15 cellular contexts compared by ENCODE assay signal in the genomic region with DNA sequence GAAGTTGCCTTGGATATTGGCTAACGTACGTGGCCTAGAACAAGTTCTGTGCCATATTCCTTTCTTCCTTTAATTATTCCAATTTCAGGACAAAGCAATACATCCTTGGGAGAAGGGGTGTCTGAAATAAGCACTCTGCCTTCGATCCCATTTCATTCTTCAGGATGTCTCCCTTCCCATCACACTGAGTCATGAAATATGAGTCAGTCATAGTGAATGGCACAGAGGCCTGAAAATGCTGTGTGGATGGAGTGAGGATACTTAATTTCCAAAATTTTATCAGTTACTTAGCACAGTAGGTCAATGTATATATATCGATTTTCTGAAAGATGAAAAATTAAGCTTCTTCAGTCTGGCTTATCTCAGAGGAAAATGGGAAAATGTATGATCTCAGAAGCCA. TPM values are rescaled to one million over a fixed set of nuclear protein-coding genes. Genes with fewer than 3 reads are reported as not detected.
"Had no signal": no experiment of that assay in that cellular context is flagged by ENCODE, and none has a peak within 500 bp of the region (broad histone marks: within the 10 kb centered on the region; RNA-seq: fewer than 3 reads in every experiment).

No MANE protein-coding gene starts in this region.

- H3K4me1 ChIP-seq: neural progenitor cell, parathyroid adenoma had no signal

- H3K27ac ChIP-seq: coronary artery, hepatocyte, neural progenitor cell, parathyroid adenoma, skin epidermis had no signal

- H3K79me2 ChIP-seq: hepatocyte, parathyroid adenoma had no signal

- H3K4me2 ChIP-seq: hepatocyte, neural progenitor cell had no signal

- DNase-seq: activated CD4-positive, alpha-beta T cell treated with anti-CD3 and anti-CD28 coated beads, Interleukin-2, amount 50 U/mL, for 1 hour; activated naive CD4-positive, alpha-beta T cell treated with anti-CD3 and anti-CD28 coated beads, Interleukin-2, amount 10 ng/mL, durations not matched to agents 7 days and 5 days; central memory CD4-positive, alpha-beta T cell; effector CD4-positive, alpha-beta T cell; T-helper 2 cell had no signal

- H3K9me3 Mint-ChIP-seq: activated naive CD4-positive, alpha-beta T cell treated with anti-CD3 and anti-CD28 coated beads, Interleukin-2, amount 10 ng/mL, durations not matched to agents 7 days and 5 days; activated T-helper 2 cell treated with anti-CD3 and anti-CD28 coated beads, Interferon-gamma antibody, Interleukin-2, Interleukin-4, amounts not matched to agents 10 μg/mL and 5 μg/mL and 100 μg/mL, durations not matched to agents 14 hours and 24 hours and 36 hours; neural progenitor cell had no signal

- H3K4me1 Mint-ChIP-seq: activated naive CD4-positive, alpha-beta T cell treated with anti-CD3 and anti-CD28 coated beads, Interleukin-2, amount 10 ng/mL, durations not matched to agents 7 days and 5 days; neural progenitor cell had no signal

- H3K27ac Mint-ChIP-seq: activated naive CD4-positive, alpha-beta T cell treated with anti-CD3 and anti-CD28 coated beads, Interleukin-2, amount 10 ng/mL, durations not matched to agents 7 days and 5 days; activated T-helper 2 cell treated with anti-CD3 and anti-CD28 coated beads, Interferon-gamma antibody, Interleukin-2, Interleukin-4, amounts not matched to agents 10 μg/mL and 5 μg/mL and 100 μg/mL, durations not matched to agents 14 hours and 24 hours and 36 hours; neural progenitor cell had no signal

- H3K36me3 Mint-ChIP-seq: activated naive CD4-positive, alpha-beta T cell treated with anti-CD3 and anti-CD28 coated beads, Interleukin-2, amount 10 ng/mL, durations not matched to agents 7 days and 5 days; neural progenitor cell had no signal

- H3K36me3 ChIP-seq: neural progenitor cell had no signal

- H3K9ac ChIP-seq: neural progenitor cell, parathyroid adenoma had no signal

- H3K27me3 ChIP-seq: hepatocyte had no signal

- H3K4me3 ChIP-seq: coronary artery, hepatocyte, neural progenitor cell, skin epidermis had no signal

- H3K4me3 Mint-ChIP-seq: activated naive CD4-positive, alpha-beta T cell treated with anti-CD3 and anti-CD28 coated beads, Interleukin-2, amount 10 ng/mL, durations not matched to agents 7 days and 5 days; neural progenitor cell had no signal

RNA-seq across cellular contexts. Expression of a gene that starts 19.5 kb away (rescaled TPM):
- total RNA-seq: activated T-helper 2 cell treated with anti-CD3 and anti-CD28 coated beads, Interferon-gamma antibody, Interleukin-2, Interleukin-4, amounts not matched to agents 10 μg/mL and 5 μg/mL and 100 μg/mL, durations not matched to agents 14 hours and 24 hours and 36 hours; epithelial cell of proximal tubule; kidney epithelial cell; liver; renal cortical epithelial cell had no signal
- polyA plus RNA-seq: liver had no signal
